In genomic region chr21:14494181-14494580, GRCh38 we compare ENCODE assay signal across 1 cellular context. TPM values are rescaled to one million over a fixed set of nuclear protein-coding genes. Genes with fewer than 3 reads are reported as not detected.
"Had no signal": no experiment of that assay in that cellular context is flagged by ENCODE, and none has a peak within 500 bp of the region (broad histone marks: within the 10 kb centered on the region; RNA-seq: fewer than 3 reads in every experiment).

No MANE protein-coding gene starts in this region.

RNA-seq across cellular contexts. Expression of gene SAMSN1, which starts 51.9 kb away (rescaled TPM):
- total RNA-seq: epithelial cell of proximal tubule had no signal
